ENCODE assay signal across 23 cellular contexts in genomic region chr1:4004635-4005430, GRCh38.
DNase-seq lines count a peak whose midpoint lies in the region; ATAC-seq and TF ChIP-seq lines count a peak whose summit lies in the region.
"Had no signal": no experiment of that assay in that cellular context is flagged by ENCODE, and none has a peak within 500 bp of the region (broad histone marks: within the 10 kb centered on the region; RNA-seq: fewer than 3 reads in every experiment).

No MANE protein-coding gene starts in this region.

- H3K27ac ChIP-seq in Peyer's patch (no peak overlapping the region), thyroid gland (no peak overlapping the region), sigmoid colon (no peak overlapping the region)
- H3K27ac ChIP-seq: 22Rv1, SK-N-MC had no signal

- TF ChIP-seq POLR2A in Peyer's patch (IDR thresholded peaks at IDR 0.05) (no peak), thyroid gland (IDR thresholded peaks at IDR 0.05) (no peak), sigmoid colon (IDR thresholded peaks at IDR 0.05) (no peak)

- intact Hi-C loops in thyroid gland (cut with DNase I) (no loop called here), sigmoid colon (cut with DNase I) (no loop called here)

- peaks cover 13 to 32% (median 18%) of the 10 kb centered on the region in 3 donors for H3K4me1 Mint-ChIP-seq in naive B cell
- peaks cover 18 to 30% of the 10 kb centered on the region in 2 donors for H3K4me1 Mint-ChIP-seq in stimulated activated naive B cell treated with anti-CD40 and anti-IgM and Interleukin-4, amounts not matched to agents 10 μg/mL and 1 μg/mL and 100 μg/mL, for 72 hours
- H3K4me1 Mint-ChIP-seq: CD4-positive, CD25-positive, alpha-beta regulatory T cell had no signal

- H3K36me3 ChIP-seq in Peyer's patch = no peaks in the 10 kb centered on the region
- no peaks in the 10 kb centered on the region for H3K36me3 ChIP-seq in thyroid gland
- H3K36me3 ChIP-seq in sigmoid colon = no peaks in the 10 kb centered on the region
- H3K36me3 ChIP-seq: BE2C, MG63 had no signal

- H3K9me3 Mint-ChIP-seq in naive B cell = peaks cover 6 to 34% (median 21%) of the 10 kb centered on the region in 7 donors
- peaks cover 11% of the 10 kb centered on the region in 2 donors for H3K9me3 Mint-ChIP-seq in stimulated activated naive B cell treated with anti-CD40 and anti-IgM and Interleukin-4, amounts not matched to agents 10 μg/mL and 1 μg/mL and 100 μg/mL, for 72 hours

- H3K36me3 Mint-ChIP-seq in naive B cell = peaks cover 5 to 9% of the 10 kb centered on the region in 2 donors
- H3K36me3 Mint-ChIP-seq in stimulated activated naive B cell treated with anti-CD40 and anti-IgM and Interleukin-4, amounts not matched to agents 10 μg/mL and 1 μg/mL and 100 μg/mL, for 72 hours = peaks cover 4 to 16% of the 10 kb centered on the region in 2 donors
- H3K36me3 Mint-ChIP-seq: CD4-positive, CD25-positive, alpha-beta regulatory T cell had no signal

- H3K4me3 ChIP-seq in Peyer's patch = no peak overlapping the region
- no peak overlapping the region for H3K4me3 ChIP-seq in thyroid gland (replicated peaks in 1 of 3)
- no peak overlapping the region for H3K4me3 ChIP-seq in sigmoid colon
- H3K4me3 ChIP-seq: MG63, SK-N-MC had no signal

- H3K9me3 ChIP-seq in Peyer's patch = peaks cover 0 to 18% (median 0%) of the 10 kb centered on the region in 4 donors
- no peaks in the 10 kb centered on the region for H3K9me3 ChIP-seq in thyroid gland
- peaks cover 0 to 6% (median 2%) of the 10 kb centered on the region in 4 donors for H3K9me3 ChIP-seq in sigmoid colon
- H3K9me3 ChIP-seq: BE2C, MG63 had no signal

- H3K4me1 ChIP-seq in Peyer's patch = no peaks in the 10 kb centered on the region
- H3K4me1 ChIP-seq in thyroid gland = no peaks in the 10 kb centered on the region
- no peaks in the 10 kb centered on the region for H3K4me1 ChIP-seq in sigmoid colon
- H3K4me1 ChIP-seq: BE2C had no signal

- TF ChIP-seq CTCF in Peyer's patch (IDR thresholded peaks at IDR 0.05) (no peak), thyroid gland (IDR thresholded peaks at IDR 0.05) (no peak), sigmoid colon (IDR thresholded peaks at IDR 0.05) (no peak)

- peak overlapping the region in 5 of 6 donors; percentile 62 to 94 (median 90) for H3K27ac Mint-ChIP-seq in naive B cell
- peak overlapping the region; percentile 96 for H3K27ac Mint-ChIP-seq in stimulated activated naive B cell treated with anti-CD40 and anti-IgM and Interleukin-4, amounts not matched to agents 10 μg/mL and 1 μg/mL and 100 μg/mL, for 72 hours
- H3K27ac Mint-ChIP-seq: CD4-positive, CD25-positive, alpha-beta regulatory T cell had no signal

- WGBS in thyroid gland, 2 donors = 82 to 87% methylated on average over 9 of the region's 17 CpGs
- WGBS in sigmoid colon, 2 donors = 72 to 77% methylated on average over 17 of the region's 17 CpGs

- no peak for TF ChIP-seq EP300 in sigmoid colon (IDR thresholded peaks at IDR 0.05)

- ATAC-seq in naive B cell (ENCODE audit: low read depth in 2 of 2) = no peak
- no peak for ATAC-seq in stimulated activated naive B cell treated with anti-CD40 and anti-IgM and Interleukin-4, amounts not matched to agents 10 μg/mL and 1 μg/mL and 100 μg/mL, for 72 hours (replicated peaks)
- ATAC-seq: HCT116 had no signal

- H3K27me3 ChIP-seq in Peyer's patch = no peaks in the 10 kb centered on the region
- H3K27me3 ChIP-seq in thyroid gland = no peaks in the 10 kb centered on the region
- H3K27me3 ChIP-seq in sigmoid colon = peaks cover 0 to 24% (median 11%) of the 10 kb centered on the region in 3 donors
- H3K27me3 ChIP-seq: BE2C, MG63 had no signal

- peaks cover 0 to 13% (median 0%) of the 10 kb centered on the region in 3 donors for H3K27me3 Mint-ChIP-seq in naive B cell
- H3K27me3 Mint-ChIP-seq in stimulated activated naive B cell treated with anti-CD40 and anti-IgM and Interleukin-4, amounts not matched to agents 10 μg/mL and 1 μg/mL and 100 μg/mL, for 72 hours = peaks cover 5 to 15% of the 10 kb centered on the region in 2 donors
- H3K27me3 Mint-ChIP-seq: CD4-positive, CD25-positive, alpha-beta regulatory T cell had no signal

- peak overlapping the region in 3 of 8 donors; percentile 41 to 63 (median 53) for H3K4me3 Mint-ChIP-seq in naive B cell
- peak overlapping the region in 1 of 2 donors; percentile 47 for H3K4me3 Mint-ChIP-seq in stimulated activated naive B cell treated with anti-CD40 and anti-IgM and Interleukin-4, amounts not matched to agents 10 μg/mL and 1 μg/mL and 100 μg/mL, for 72 hours
- H3K4me3 Mint-ChIP-seq: CD4-positive, CD25-positive, alpha-beta regulatory T cell had no signal

- peak; percentile 46 for DNase-seq in activated effector memory CD4-positive, alpha-beta T cell treated with anti-CD3 and anti-CD28 coated beads, Interleukin-2, amount 50 U/mL, for 16 hours
- DNase-seq in activated effector memory CD4-positive, alpha-beta T cell treated with Interleukin-2 at 50 U/mL for 16 hours = no peak
- DNase-seq in Peyer's patch (peak in 2 of 3 donors; percentile 34 to 38), naive B cell (no peak), medulla oblongata (ENCODE audit: extremely low spot score) (no peak), thyroid gland (no peak), sigmoid colon (no peak)
- no peak for DNase-seq in stimulated activated naive B cell treated with anti-CD40 and anti-IgM and Interleukin-4, amounts not matched to agents 10 μg/mL and 1 μg/mL and 100 μg/mL, for 72 hours
- DNase-seq: BE2C; CD4-positive, CD25-positive, alpha-beta regulatory T cell; DMS153; GOT3; IMR-90; KG1; MG63; NCI-H2029; NCI-H446; NCI-H524 treated with DMSO at 0.1 percent for 48 hours; NCI-H774; SIG-M5 had no signal

Comparison
In these comparisons a context has a peak if more than half of its experiments do, and no peak if none do; other contexts are left out.
1. DNase-seq: peak in activated effector memory CD4-positive, alpha-beta T cell treated with anti-CD3 and anti-CD28 coated beads, Interleukin-2, amount 50 U/mL, for 16 hours (single experiment) and Peyer's patch (2 of 3); none in activated effector memory CD4-positive, alpha-beta T cell treated with Interleukin-2 at 50 U/mL for 16 hours (single experiment), naive B cell (single experiment), stimulated activated naive B cell treated with anti-CD40 and anti-IgM and Interleukin-4, amounts not matched to agents 10 μg/mL and 1 μg/mL and 100 μg/mL, for 72 hours (single experiment), medulla oblongata (single experiment), thyroid gland (0 of 2) and sigmoid colon (single experiment).